ENCODE assay signal across 28 cellular contexts in genomic region chr21:39510240-39510639, GRCh38.
"Had no signal": no experiment of that assay in that cellular context is flagged by ENCODE, and none has a peak within 500 bp of the region (broad histone marks: within the 10 kb centered on the region; RNA-seq: fewer than 3 reads in every experiment).

No MANE protein-coding gene starts in this region.

- ATAC-seq: stimulated activated effector memory CD8-positive, alpha-beta T cell treated with anti-CD3 and anti-CD28 coated beads, Interleukin-12 subunit alpha, Interleukin-12 subunit beta, amount 100 ng/mL, for 72 hours; stimulated activated memory B cell treated with anti-CD40 and anti-IgM and Interleukin-4, amounts not matched to agents 10 μg/mL and 1 μg/mL and 100 μg/mL, for 72 hours; stimulated activated naive B cell treated with anti-CD40 and anti-IgM and Interleukin-4, amounts not matched to agents 10 μg/mL and 1 μg/mL and 100 μg/mL, for 72 hours; stimulated activated naive CD8-positive, alpha-beta T cell treated with anti-CD3 and anti-CD28 coated beads, Interleukin-15, amount 100 ng/mL, for 72 hours; stimulated activated naive CD8-positive, alpha-beta T cell treated with anti-CD3 and anti-CD28 coated beads, Interleukin-15, Interleukin-2, amounts not matched to agents 100 U/mL and 50 U/mL, for 24 hours; upper lobe of right lung had no signal

- H3K27ac Mint-ChIP-seq: stimulated activated effector memory CD8-positive, alpha-beta T cell treated with anti-CD3 and anti-CD28 coated beads, Interleukin-12 subunit alpha, Interleukin-12 subunit beta, amount 100 ng/mL, for 72 hours; stimulated activated memory B cell treated with anti-CD40 and anti-IgM and Interleukin-4, amounts not matched to agents 10 μg/mL and 1 μg/mL and 100 μg/mL, for 72 hours; stimulated activated naive B cell treated with anti-CD40 and anti-IgM and Interleukin-4, amounts not matched to agents 10 μg/mL and 1 μg/mL and 100 μg/mL, for 72 hours; stimulated activated naive CD8-positive, alpha-beta T cell treated with anti-CD3 and anti-CD28 coated beads, Interleukin-15, Interleukin-2, amounts not matched to agents 100 ng/mL and 50 ng/mL, for 24 hours; type B pancreatic cell had no signal

- H3K4me1 ChIP-seq: stomach, suprapubic skin, testis, thyroid gland, tibial artery, tibial nerve, transverse colon, upper lobe of left lung, upper lobe of right lung, uterus, vagina had no signal

- H3K4me3 Mint-ChIP-seq: stimulated activated effector memory CD8-positive, alpha-beta T cell treated with anti-CD3 and anti-CD28 coated beads, Interleukin-12 subunit alpha, Interleukin-12 subunit beta, amount 100 ng/mL, for 72 hours; stimulated activated memory B cell treated with anti-CD40 and anti-IgM and Interleukin-4, amounts not matched to agents 10 μg/mL and 1 μg/mL and 100 μg/mL, for 72 hours; stimulated activated naive B cell treated with anti-CD40 and anti-IgM and Interleukin-4, amounts not matched to agents 10 μg/mL and 1 μg/mL and 100 μg/mL, for 72 hours; stimulated activated naive CD8-positive, alpha-beta T cell treated with anti-CD3 and anti-CD28 coated beads, Interleukin-15, amount 100 ng/mL, for 72 hours; stimulated activated naive CD8-positive, alpha-beta T cell treated with anti-CD3 and anti-CD28 coated beads, Interleukin-15, Interleukin-2, amounts not matched to agents 100 ng/mL and 50 ng/mL, for 24 hours; type B pancreatic cell had no signal

- H3K9me3 ChIP-seq: stomach, suprapubic skin, testis, thoracic aorta, thyroid gland, tibial artery, tibial nerve, transverse colon, upper lobe of left lung, upper lobe of right lung, uterus, vagina had no signal

- H3K27me3 Mint-ChIP-seq: stimulated activated memory B cell treated with anti-CD40 and anti-IgM and Interleukin-4, amounts not matched to agents 10 μg/mL and 1 μg/mL and 100 μg/mL, for 72 hours; stimulated activated naive CD8-positive, alpha-beta T cell treated with anti-CD3 and anti-CD28 coated beads, Interleukin-15, amount 100 ng/mL, for 72 hours; stimulated activated naive CD8-positive, alpha-beta T cell treated with anti-CD3 and anti-CD28 coated beads, Interleukin-15, Interleukin-2, amounts not matched to agents 100 ng/mL and 50 ng/mL, for 24 hours; type B pancreatic cell had no signal

- H3K9me3 Mint-ChIP-seq: stimulated activated effector memory CD8-positive, alpha-beta T cell treated with anti-CD3 and anti-CD28 coated beads, Interleukin-12 subunit alpha, Interleukin-12 subunit beta, amount 100 ng/mL, for 72 hours; type B pancreatic cell had no signal

- H3K27ac ChIP-seq: stomach, suprapubic skin, testis, thoracic aorta, thyroid gland, tibial artery, tibial nerve, transverse colon, upper lobe of left lung, upper lobe of right lung, uterus, vagina had no signal

- H3K36me3 Mint-ChIP-seq: stimulated activated effector memory CD8-positive, alpha-beta T cell treated with anti-CD3 and anti-CD28 coated beads, Interleukin-12 subunit alpha, Interleukin-12 subunit beta, amount 100 ng/mL, for 72 hours; type B pancreatic cell had no signal

- H3K4me1 Mint-ChIP-seq: stimulated activated effector memory CD8-positive, alpha-beta T cell treated with anti-CD3 and anti-CD28 coated beads, Interleukin-12 subunit alpha, Interleukin-12 subunit beta, amount 100 ng/mL, for 72 hours; stimulated activated memory B cell treated with anti-CD40 and anti-IgM and Interleukin-4, amounts not matched to agents 10 μg/mL and 1 μg/mL and 100 μg/mL, for 72 hours; stimulated activated naive CD8-positive, alpha-beta T cell treated with anti-CD3 and anti-CD28 coated beads, Interleukin-15, amount 100 ng/mL, for 72 hours had no signal

- H3K36me3 ChIP-seq: stomach, suprapubic skin, thyroid gland, tibial nerve, transverse colon, upper lobe of left lung, upper lobe of right lung, uterus, vagina had no signal

- DNase-seq: stimulated activated CD4-positive, alpha-beta T cell treated with anti-CD3 and anti-CD28 coated beads, Interleukin-2, amount 100 ng/mL, for 48 hours; stimulated activated CD4-positive, alpha-beta T cell treated with anti-CD3 and anti-CD28 coated beads, Interleukin-4, amount 100 ng/mL, for 1 hour; stimulated activated CD4-positive, alpha-beta T cell treated with anti-CD3 and anti-CD28 coated beads, Interleukin-4, amount 100 ng/mL, for 24 hours; stimulated activated CD4-positive, alpha-beta T cell treated with anti-CD3 and anti-CD28 coated beads, Interleukin-4, amount 100 ng/mL, for 4 hours; stimulated activated CD8-positive, alpha-beta memory T cell treated with anti-CD3 and anti-CD28 coated beads, Interleukin-4, amount 100 ng/mL, for 48 hours; stimulated activated naive B cell treated with anti-CD40 and anti-IgM and Interleukin-4, amounts not matched to agents 10 μg/mL and 1 μg/mL and 100 μg/mL, for 72 hours; stimulated activated naive CD4-positive, alpha-beta T cell; stimulated activated naive CD4-positive, alpha-beta T cell treated with Interleukin-2 at 50 U/mL for 16 hours; stimulated activated naive CD8-positive, alpha-beta T cell treated with anti-CD3 and anti-CD28 coated beads, Interleukin-15, amount 100 ng/mL, for 72 hours; stimulated activated naive CD8-positive, alpha-beta T cell treated with anti-CD3 and anti-CD28 coated beads, Interleukin-15, Interleukin-2, amounts not matched to agents 100 U/mL and 50 U/mL, for 24 hours; stomach; substantia nigra; testis; thyroid gland; tibial artery; transverse colon; trophoblast cell; upper lobe of left lung; upper lobe of right lung; uterus had no signal

- H3K4me3 ChIP-seq: stomach, suprapubic skin, testis, thoracic aorta, thyroid gland, tibial artery, tibial nerve, transverse colon, upper lobe of left lung, upper lobe of right lung, uterus, vagina had no signal
